In genomic region chrX:30971761-30972603, GRCh38 we compare ENCODE assay signal across 8 cellular contexts.
DNase-seq lines count a peak whose midpoint lies in the region; ATAC-seq, FAIRE-seq and TF ChIP-seq lines count a peak whose summit lies in the region.

No MANE protein-coding gene starts in this region.

- no peak for TF ChIP-seq POLR2A in GM12878 (IDR thresholded peaks at IDR 0.05; ENCODE audit: low read depth, low read length)

- no peaks in the 10 kb centered on the region for H3K9me2 ChIP-seq in OCI-LY7 (ENCODE audit: insufficient read depth, low read length)

- DNase-seq in Daoy (ENCODE audit: low read depth), result peak; percentile 35
- DNase-seq in OCI-LY7 (ENCODE audit: low spot score), result peak; percentile 54
- DNase-seq in GM12878 (ENCODE audit: low read depth, low spot score), result no peak
- peak; percentile 27 for DNase-seq in iPS-NIHi11 (ENCODE audit: low spot score)
- peak; percentile 1 to 18 for DNase-seq in stimulated activated CD4-positive, alpha-beta T cell treated with anti-CD3 and anti-CD28 coated beads, Interleukin-2, amount 100 ng/mL, for 24 hours
- no peak for DNase-seq in NCI-H1694 treated with DMSO at 0.1 percent for 48 hours (lab: John Stamatoyannopoulos, UW)

- CTCF ChIA-PET in OCI-LY7 (lab: Charles Lee; ENCODE audit: unreplicated experiment) (no interaction called here), GM12878 (lab: Yijun Ruan, JAX) (interaction anchor here (0.7 to 1.8 kb wide), 11 partner anchors 9 to 685 kb away, joined by 3 to 10 read pairs (median 5); no protein-coding TSS in a partner anchor)

- H3K4me3 ChIP-seq in OCI-LY7 (ENCODE audit: low read depth, low read length, poor library complexity, severe bottlenecking) (peak overlapping the region; percentile 43), GM12878 (no peak overlapping the region)

- H3K9me3 ChIP-seq in OCI-LY7 (ENCODE audit: low read length), result no peaks in the 10 kb centered on the region
- H3K9me3 ChIP-seq in GM12878 (replicated peaks; ENCODE audit: control insufficient read depth, insufficient read depth, low read length), result no peaks in the 10 kb centered on the region

- H3K4me1 ChIP-seq in OCI-LY7 (ENCODE audit: insufficient read depth, low read length, poor library complexity, severe bottlenecking) (no peaks in the 10 kb centered on the region), GM12878 (ENCODE audit: control insufficient read depth, insufficient read depth, low read length) (no peaks in the 10 kb centered on the region)

- TF ChIP-seq EP300 in GM12878 (IDR thresholded peaks at IDR 0.05; ENCODE audit: borderline replicate concordance in 1 of 2, control insufficient read depth in 1 of 2, low read depth in 2 of 2, low read length in 2 of 2), result no peak

- POLR2A ChIA-PET in OCI-LY7 (lab: Charles Lee) (interaction anchor here (0.7 kb wide), 1 partner anchor 110 kb away, joined by 4 read pairs; no protein-coding TSS in a partner anchor), GM12878 (lab: Charles Lee) (no interaction called here)

- SMC1A ChIA-PET in GM12878 (lab: Charles Lee; ENCODE audit: uncharacterized antibody, unreplicated experiment), result interaction anchor here (0.7 to 1.3 kb wide), 4 partner anchors 9 to 685 kb away, joined by 3 to 5 read pairs (median 3); no protein-coding TSS in a partner anchor

- H3K36me3 ChIP-seq in OCI-LY7 (ENCODE audit: insufficient read depth, low read length) (no peaks in the 10 kb centered on the region), GM12878 (ENCODE audit: control insufficient read depth in 2 of 2, insufficient read depth in 2 of 2, low read length in 1 of 2) (no peaks in the 10 kb centered on the region)

- no TSS peak for BruUV-seq in OCI-LY7 (replicated peaks; lab: Mats Ljungman, UMichigan)
- no TSS peak for BruUV-seq in GM12878 (replicated peaks; lab: Mats Ljungman, UMichigan)

- peak overlapping the region; percentile 67 for H3K4me2 ChIP-seq in OCI-LY7 (ENCODE audit: low read length)
- H3K4me2 ChIP-seq in GM12878 (ENCODE audit: control insufficient read depth, insufficient read depth), result no peak overlapping the region

- no peaks in the 10 kb centered on the region for H4K20me1 ChIP-seq in OCI-LY7 (ENCODE audit: insufficient read depth, low read length)
- H4K20me1 ChIP-seq in GM12878 (ENCODE audit: control insufficient read depth, insufficient read depth), result no peaks in the 10 kb centered on the region

- intact Hi-C loops in OCI-LY7 (cut with micrococcal nuclease; ENCODE audit: unreplicated experiment) (loop anchor here (2.0 to 10.0 kb wide), 2 partner anchors 237 to 687 kb away; no protein-coding TSS in a partner anchor), GM12878 (cut with micrococcal nuclease; ENCODE audit: unreplicated experiment) (loop anchor here (1.0 to 10.0 kb wide), 2 partner anchors 237 to 321 kb away; no protein-coding TSS in a partner anchor)

- H3K27ac ChIP-seq in OCI-LY7 (ENCODE audit: low read depth, low read length, poor library complexity, severe bottlenecking) (no peak overlapping the region), GM12878 (ENCODE audit: control insufficient read depth, insufficient read depth) (no peak overlapping the region)

- in situ Hi-C loops in GM12878 (cut with MboI), result no loop called here

- H2AFZ ChIP-seq in OCI-LY7 (ENCODE audit: low read length), result peak overlapping the region; percentile 74
- no peak overlapping the region for H2AFZ ChIP-seq in GM12878 (ENCODE audit: control insufficient read depth, low read depth, low read length)

- WGBS in GM12878 (ENCODE audit: insufficient coverage, insufficient replicate concordance, low lambda C conversion rate, missing lambda C conversion rate), result 27% methylated on average over 10 of the region's 10 CpGs

- FAIRE-seq in GM12878 (lab: Jason Lieb, UNC), result peak; percentile 66

- no peaks in the 10 kb centered on the region for H3K27me3 ChIP-seq in GM12878 (replicated peaks in 1 of 2; ENCODE audit: control insufficient read depth in 2 of 2, insufficient read depth in 2 of 2, low read length in 1 of 2)

- TF ChIP-seq CTCF in OCI-LY7 (conservative IDR thresholded peaks at IDR 0.05; ENCODE audit: low read length) (peak; percentile 79), GM12878 (IDR thresholded peaks at IDR 0.05 in 2 of 3, conservative IDR thresholded peaks at IDR 0.05 in 1 of 3; ENCODE audit: control insufficient read depth in 2 of 3, extremely low read depth in 1 of 3, insufficient read depth in 1 of 3, low read depth in 3 of 3, low read length in 3 of 3) (peak; percentile 77 to 80 (median 79))

- ATAC-seq in GM19397 (IDR thresholded peaks at IDR 0.05; ENCODE audit: unreplicated experiment) (peak; percentile 92), HG03442 (IDR thresholded peaks at IDR 0.05; ENCODE audit: unreplicated experiment) (peak; percentile 98), GM12878 (peak; percentile 99)

- H3K9ac ChIP-seq in GM12878 (ENCODE audit: control insufficient read depth, insufficient read depth, low read length), result no peak overlapping the region

- peak; percentile 51 for TF ChIP-seq RAD21 in GM12878 (IDR thresholded peaks at IDR 0.05; ENCODE audit: insufficient read depth, low read depth, low read length)

- H3K79me2 ChIP-seq in OCI-LY7 (ENCODE audit: insufficient read depth, low read depth, low read length) (no peaks in the 10 kb centered on the region), GM12878 (ENCODE audit: control insufficient read depth, insufficient read depth, low read length) (no peaks in the 10 kb centered on the region)

- RAD21 ChIA-PET in GM12878 (lab: Charles Lee; ENCODE audit: unreplicated experiment), result interaction anchor here (0.7 to 1.1 kb wide), 4 partner anchors 184 to 321 kb away, joined by 3 to 4 read pairs (median 4); no protein-coding TSS in a partner anchor

TF ChIP-seq in GM12878, 131 proteins besides CTCF, POLR2A, EP300 and RAD21:
- TF ChIP-seq NFYA (IDR thresholded peaks at IDR 0.05; ENCODE audit: borderline replicate concordance, low read depth, low read length), result no peak
- peak; percentile 45; the same call in 1 of the 2 replicates for TF ChIP-seq SMC3 (IDR thresholded peaks at IDR 0.05; ENCODE audit: borderline replicate concordance, low read length)

Comparison
In these comparisons a context has a peak if more than half of its experiments do, and no peak if none do; other contexts are left out.
1. DNase-seq: peak in Daoy (single experiment), OCI-LY7 (single experiment), iPS-NIHi11 (single experiment) and stimulated activated CD4-positive, alpha-beta T cell treated with anti-CD3 and anti-CD28 coated beads, Interleukin-2, amount 100 ng/mL, for 24 hours (2 of 2); none in GM12878 (single experiment) and NCI-H1694 treated with DMSO at 0.1 percent for 48 hours (single experiment).
2. Peak in every context shown above with its lines, with median percentiles within 50 percentile points of each other: ATAC-seq.